12 cellular contexts compared by ENCODE assay signal in the genomic region with DNA sequence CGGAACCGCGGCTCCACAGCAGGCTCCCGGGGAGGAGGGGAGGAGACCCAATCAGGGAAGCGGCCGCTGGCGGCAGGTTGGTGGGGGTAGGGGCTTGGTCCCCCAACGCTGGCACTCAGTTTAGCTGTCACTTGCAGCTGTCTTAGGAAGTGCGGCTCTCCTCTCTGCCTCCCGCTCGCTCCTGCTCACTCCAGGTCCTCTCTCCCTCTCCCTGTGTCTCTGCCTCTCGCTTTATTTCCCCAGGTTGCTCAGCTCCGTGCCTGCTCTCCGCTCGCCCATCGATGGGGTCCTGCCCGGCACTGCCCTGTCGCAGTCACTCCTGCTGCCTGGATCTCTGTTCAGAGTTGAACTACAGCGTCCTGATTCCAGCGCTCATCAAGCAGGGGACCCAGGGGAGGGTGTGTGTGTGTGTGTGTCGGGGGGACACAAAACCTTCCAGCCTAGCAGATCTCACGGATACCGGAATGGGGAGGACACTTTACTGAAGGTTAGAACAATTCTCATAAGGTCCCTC.
DNase-seq lines count a peak whose midpoint lies in the region; ATAC-seq and TF ChIP-seq lines count a peak whose summit lies in the region.
"Had no signal": no experiment of that assay in that cellular context is flagged by ENCODE, and none has a peak within 500 bp of the region (broad histone marks: within the 10 kb centered on the region; RNA-seq: fewer than 3 reads in every experiment).

No MANE protein-coding gene starts in this region.

- intact Hi-C loops in activated CD8-positive, alpha-beta T cell treated with anti-CD3 and anti-CD28 coated beads for 36 hours (cut with micrococcal nuclease), result no loop called here

- H3K9ac ChIP-seq in trophoblast cell (ENCODE audit: low read length), result no peak overlapping the region

- H2AK5ac ChIP-seq in trophoblast cell (ENCODE audit: low read length), result no peak overlapping the region

- ATAC-seq in activated CD8-positive, alpha-beta T cell treated with anti-CD3 and anti-CD28 coated beads for 36 hours, result peak; percentile 39
- ATAC-seq in activated CD8-positive, alpha-beta T cell treated with anti-CD3 and anti-CD28 coated beads, Interleukin-2, amount 10 ng/mL, durations not matched to agents 7 days and 5 days, result no peak
- peak; percentile 32 for ATAC-seq in foreskin keratinocyte
- ATAC-seq: body of pancreas had no signal

- POLR2A ChIA-PET in activated CD8-positive, alpha-beta T cell treated with anti-CD3 and anti-CD28 coated beads for 36 hours (lab: Charles Lee), result no interaction called here
- POLR2A ChIA-PET in activated CD8-positive, alpha-beta T cell treated with anti-CD3 and anti-CD28 coated beads, Interleukin-2, amount 10 ng/mL, durations not matched to agents 7 days and 5 days (lab: Charles Lee), result no interaction called here
- POLR2A ChIA-PET in RWPE1 (lab: Yijun Ruan, JAX; ENCODE audit: low non-redundant PET), result no interaction called here

- H3K4me1 Mint-ChIP-seq in activated CD8-positive, alpha-beta T cell treated with anti-CD3 and anti-CD28 coated beads for 36 hours (ENCODE audit: low read depth), result peaks cover 5% of the 10 kb centered on the region
- H3K4me1 Mint-ChIP-seq in activated CD8-positive, alpha-beta T cell treated with anti-CD3 and anti-CD28 coated beads, Interleukin-2, amount 10 ng/mL, durations not matched to agents 7 days and 5 days (ENCODE audit: low read depth), result peaks cover 4% of the 10 kb centered on the region

- no peak overlapping the region for H3K14ac ChIP-seq in trophoblast cell (ENCODE audit: low read length)

- H3K4me1 ChIP-seq in foreskin keratinocyte (no peaks in the 10 kb centered on the region), trophoblast cell (ENCODE audit: control insufficient read depth in 1 of 2, insufficient read depth in 2 of 2, low read length in 2 of 2) (no peaks in the 10 kb centered on the region)
- H3K4me1 ChIP-seq: body of pancreas had no signal

- H3K27ac ChIP-seq in RWPE1 (peak overlapping the region; percentile 56), foreskin keratinocyte (no peak overlapping the region), trophoblast cell (ENCODE audit: low read depth, low read length) (no peak overlapping the region)
- H3K27ac ChIP-seq: body of pancreas had no signal

- H2AFZ ChIP-seq in trophoblast cell (ENCODE audit: insufficient read depth, low read length, poor library complexity), result no peak overlapping the region

- H4K91ac ChIP-seq in trophoblast cell (ENCODE audit: low read depth, low read length), result no peak overlapping the region

- H3K79me2 ChIP-seq in trophoblast cell (ENCODE audit: control insufficient read depth, insufficient read depth, low read length, poor library complexity), result no peaks in the 10 kb centered on the region

- no peak overlapping the region for H3K4me3 ChIP-seq in trophoblast cell (ENCODE audit: low read depth, low read length)
- H3K4me3 ChIP-seq: body of pancreas had no signal

- no peaks in the 10 kb centered on the region for H3K36me3 ChIP-seq in trophoblast cell (ENCODE audit: control insufficient read depth in 1 of 2, insufficient read depth in 2 of 2, low read length in 2 of 2)

- H2BK120ac ChIP-seq in trophoblast cell (ENCODE audit: insufficient read depth, low read length, poor library complexity), result no peak overlapping the region

- TF ChIP-seq CTCF in activated CD8-positive, alpha-beta T cell treated with anti-CD3 and anti-CD28 coated beads for 36 hours (IDR thresholded peaks at IDR 0.05), result no peak
- TF ChIP-seq CTCF in RWPE1 (conservative IDR thresholded peaks at IDR 0.05; ENCODE audit: low read depth), result no peak
- TF ChIP-seq CTCF in foreskin keratinocyte (conservative IDR thresholded peaks at IDR 0.05), result no peak

- H3K9me3 ChIP-seq in trophoblast cell (ENCODE audit: insufficient read depth, low read depth, low read length), result no peaks in the 10 kb centered on the region
- H3K9me3 ChIP-seq: body of pancreas had no signal

- H3K4me2 ChIP-seq in trophoblast cell (ENCODE audit: low read length), result peak overlapping the region; percentile 3

- H2BK12ac ChIP-seq in trophoblast cell (ENCODE audit: low read length), result no peak overlapping the region

- DNase-seq in activated CD8-positive, alpha-beta T cell treated with anti-CD3 and anti-CD28 coated beads for 36 hours, result no peak
- no peak for DNase-seq in activated CD8-positive, alpha-beta T cell treated with anti-CD3 and anti-CD28 coated beads, Interleukin-2, amount 10 ng/mL, durations not matched to agents 7 days and 5 days
- DNase-seq in RWPE1 (ENCODE audit: low spot score) (no peak), foreskin keratinocyte (no peak), trophoblast cell (no peak), T-helper 9 cell (no peak), islet precursor cell (no peak), NCI-H1092 treated with DMSO at 0.1 percent for 48 hours (lab: John Stamatoyannopoulos, UW) (no peak)
- DNase-seq: body of pancreas, KG1, NCI-H187 had no signal

- CTCF ChIA-PET in activated CD8-positive, alpha-beta T cell treated with anti-CD3 and anti-CD28 coated beads for 36 hours (lab: Charles Lee), result no interaction called here
- CTCF ChIA-PET in activated CD8-positive, alpha-beta T cell treated with anti-CD3 and anti-CD28 coated beads, Interleukin-2, amount 10 ng/mL, durations not matched to agents 7 days and 5 days (lab: Charles Lee), result no interaction called here
- CTCF ChIA-PET in RWPE1 (lab: Yijun Ruan, JAX), result no interaction called here

- H3K27ac Mint-ChIP-seq in activated CD8-positive, alpha-beta T cell treated with anti-CD3 and anti-CD28 coated beads for 36 hours, result no peak overlapping the region
- no peak overlapping the region for H3K27ac Mint-ChIP-seq in activated CD8-positive, alpha-beta T cell treated with anti-CD3 and anti-CD28 coated beads, Interleukin-2, amount 10 ng/mL, durations not matched to agents 7 days and 5 days
- H3K27ac Mint-ChIP-seq: T-helper 1 cell treated with Interleukin-12 subunit alpha and Interleukin-12 subunit beta and Interleukin-4 antibody, amounts not matched to agents 30 μg/mL and 1 μg/mL, for 36 hours had no signal

- H3K79me1 ChIP-seq in trophoblast cell (ENCODE audit: low read length), result no peaks in the 10 kb centered on the region

- no peak overlapping the region for H2BK5ac ChIP-seq in trophoblast cell (ENCODE audit: low read depth, low read length, poor library complexity)

- no peak overlapping the region for H3K23ac ChIP-seq in trophoblast cell (ENCODE audit: low read length)

- H3K36me3 Mint-ChIP-seq in activated CD8-positive, alpha-beta T cell treated with anti-CD3 and anti-CD28 coated beads for 36 hours (ENCODE audit: low read depth), result no peaks in the 10 kb centered on the region
- no peaks in the 10 kb centered on the region for H3K36me3 Mint-ChIP-seq in activated CD8-positive, alpha-beta T cell treated with anti-CD3 and anti-CD28 coated beads, Interleukin-2, amount 10 ng/mL, durations not matched to agents 7 days and 5 days (ENCODE audit: low read depth)

- no peaks in the 10 kb centered on the region for H3K9me3 Mint-ChIP-seq in activated CD8-positive, alpha-beta T cell treated with anti-CD3 and anti-CD28 coated beads for 36 hours
- no peaks in the 10 kb centered on the region for H3K9me3 Mint-ChIP-seq in activated CD8-positive, alpha-beta T cell treated with anti-CD3 and anti-CD28 coated beads, Interleukin-2, amount 10 ng/mL, durations not matched to agents 7 days and 5 days (ENCODE audit: insufficient read depth)
- H3K9me3 Mint-ChIP-seq: T-helper 1 cell treated with Interleukin-12 subunit alpha and Interleukin-12 subunit beta and Interleukin-4 antibody, amounts not matched to agents 30 μg/mL and 1 μg/mL, for 36 hours had no signal

- no peak overlapping the region for H3K4ac ChIP-seq in trophoblast cell (ENCODE audit: low read depth, low read length)

- H3K27me3 Mint-ChIP-seq in activated CD8-positive, alpha-beta T cell treated with anti-CD3 and anti-CD28 coated beads for 36 hours, result peaks cover 44% of the 10 kb centered on the region
- H3K27me3 Mint-ChIP-seq in activated CD8-positive, alpha-beta T cell treated with anti-CD3 and anti-CD28 coated beads, Interleukin-2, amount 10 ng/mL, durations not matched to agents 7 days and 5 days (ENCODE audit: low read depth), result peaks cover 20% of the 10 kb centered on the region

- H4K8ac ChIP-seq in trophoblast cell (ENCODE audit: low read depth, low read length), result no peak overlapping the region

- no peak overlapping the region for H4K12ac ChIP-seq in trophoblast cell (ENCODE audit: low read depth, low read length)

- H3K4me3 Mint-ChIP-seq in activated CD8-positive, alpha-beta T cell treated with anti-CD3 and anti-CD28 coated beads for 36 hours, result peak overlapping the region; percentile 44
- no peak overlapping the region for H3K4me3 Mint-ChIP-seq in activated CD8-positive, alpha-beta T cell treated with anti-CD3 and anti-CD28 coated beads, Interleukin-2, amount 10 ng/mL, durations not matched to agents 7 days and 5 days
- H3K4me3 Mint-ChIP-seq: T-helper 1 cell treated with Interleukin-12 subunit alpha and Interleukin-12 subunit beta and Interleukin-4 antibody, amounts not matched to agents 30 μg/mL and 1 μg/mL, for 36 hours had no signal

- H3K27me3 ChIP-seq in foreskin keratinocyte (peaks cover 52% of the 10 kb centered on the region), trophoblast cell (ENCODE audit: insufficient read depth, low read length) (peaks cover 13% of the 10 kb centered on the region)
- H3K27me3 ChIP-seq: body of pancreas had no signal

- no CpG with 5 or more reads among the region's 23 CpGs for WGBS in trophoblast cell (ENCODE audit: extremely low coverage, insufficient coverage, insufficient read length)

- H3K18ac ChIP-seq in trophoblast cell (ENCODE audit: low read length), result no peak overlapping the region
